ENCODE assay signal across 8 cellular contexts in genomic region chr3:32239638-32240550, GRCh38. TPM values are rescaled to one million over a fixed set of nuclear protein-coding genes. Genes with fewer than 3 reads are reported as not detected.
A peak's percentile ranks its signal among the peaks of the same experiment; 100 is the strongest.
DNase-seq lines count a peak whose midpoint lies in the region; ATAC-seq and TF ChIP-seq lines count a peak whose summit lies in the region.

No MANE protein-coding gene starts in this region.

- H3K27ac ChIP-seq in PC-3 (ENCODE audit: low read length): no peak overlapping the region

- peak; percentile 68 for TF ChIP-seq CTCF in PC-3 (conservative IDR thresholded peaks at IDR 0.05; ENCODE audit: low read depth, low read length)

- no peak overlapping the region for H3K27ac Mint-ChIP-seq in activated naive CD4-positive, alpha-beta T cell treated with anti-CD3 and anti-CD28 coated beads for 36 hours

- DNase-seq in COLO668 (lab: John Stamatoyannopoulos, UW; ENCODE audit: unreplicated experiment) (peak; percentile 39), HEK293T (ENCODE audit: extremely low spot score) (peak; percentile 72), PC-3 (peak; percentile 67)
- DNase-seq in activated naive CD4-positive, alpha-beta T cell treated with anti-CD3 and anti-CD28 coated beads for 36 hours: peak; percentile 52
- peak; percentile 15 to 39 for DNase-seq in stimulated activated CD4-positive, alpha-beta T cell treated with anti-CD3 and anti-CD28 coated beads, Interleukin-1b, Interleukin-23, amount 100 ng/mL, for 4 hours (ENCODE audit: low read depth in 2 of 2)

- intact Hi-C loops in PC-3 (cut with micrococcal nuclease): loop anchor here (1.0 to 5.0 kb wide), 4 partner anchors 8 to 152 kb away; partner anchors contain the start of gene CMTM7
- intact Hi-C loops in activated naive CD4-positive, alpha-beta T cell treated with anti-CD3 and anti-CD28 coated beads for 36 hours (cut with micrococcal nuclease): loop anchor here (2.0 to 5.0 kb wide), 7 partner anchors 17 to 332 kb away; partner anchors contain the start of genes DYNC1LI1 and GPD1L

- 0 out of 2 replicates have a peak, but pooled peaks cover 8% of the 10 kb centered on the region for H3K9me3 ChIP-seq in PC-3 (ENCODE audit: low read length)
- H3K9me3 ChIP-seq in iPS-18c (ENCODE audit: control insufficient read depth, insufficient read depth, low read length): no peaks in the 10 kb centered on the region

- no peaks in the 10 kb centered on the region for H4K20me1 ChIP-seq in PC-3 (ENCODE audit: low read length)

- peaks cover 44% of the 10 kb centered on the region for H3K4me1 Mint-ChIP-seq in activated naive CD4-positive, alpha-beta T cell treated with anti-CD3 and anti-CD28 coated beads for 36 hours (ENCODE audit: low read depth)

- POLR2A ChIA-PET in HEK293T (lab: Yijun Ruan, JAX): interaction anchor here (1.1 kb wide), 1 partner anchor 49 kb away, joined by 3 read pairs; no protein-coding TSS in a partner anchor
- POLR2A ChIA-PET in PC-3 (lab: Charles Lee; ENCODE audit: unreplicated experiment): interaction anchor here (0.5 kb wide), 1 partner anchor 136 kb away, joined by 4 read pairs; no protein-coding TSS in a partner anchor

- peaks cover 2% of the 10 kb centered on the region for H3K27me3 Mint-ChIP-seq in activated naive CD4-positive, alpha-beta T cell treated with anti-CD3 and anti-CD28 coated beads for 36 hours (ENCODE audit: low read depth)

- no peaks in the 10 kb centered on the region for H3K9me2 ChIP-seq in PC-3 (replicated peaks; ENCODE audit: low read length)

- H3K4me2 ChIP-seq in PC-3 (ENCODE audit: low read length): peak overlapping the region; percentile 99

- H3K9me3 Mint-ChIP-seq in activated naive CD4-positive, alpha-beta T cell treated with anti-CD3 and anti-CD28 coated beads for 36 hours: peaks cover 13% of the 10 kb centered on the region

- H3K9ac ChIP-seq in PC-3 (ENCODE audit: low read length): no peak overlapping the region

- H3K4me3 ChIP-seq in PC-3 (ENCODE audit: low read length) (peak overlapping the region; percentile 92), iPS-18c (ENCODE audit: insufficient read depth, low read depth, low read length) (peak overlapping the region; percentile 80)

- peaks cover 26% of the 10 kb centered on the region for H3K79me2 ChIP-seq in PC-3 (ENCODE audit: low read length)

- no peaks in the 10 kb centered on the region for H3F3A ChIP-seq in PC-3 (ENCODE audit: low read length, unreplicated experiment)

- peaks cover 17% of the 10 kb centered on the region for H3K4me1 ChIP-seq in PC-3 (ENCODE audit: insufficient read depth, low read length)

- ATAC-seq in PC-3: peak; percentile 8; the same call in 1 of the 2 replicates
- no peak for ATAC-seq in GM21717 (IDR thresholded peaks at IDR 0.05; ENCODE audit: unreplicated experiment)
- ATAC-seq in HG03442 (IDR thresholded peaks at IDR 0.05; ENCODE audit: unreplicated experiment): no peak

- BruUV-seq in PC-3 (replicated peaks; lab: Mats Ljungman, UMichigan): no TSS peak

- no peaks in the 10 kb centered on the region for H3K36me3 ChIP-seq in PC-3 (ENCODE audit: low read depth, low read length)

- CTCF ChIA-PET in HEK293T (lab: Yijun Ruan, JAX): interaction anchor here (0.6 to 1.7 kb wide), 10 partner anchors 8 to 432 kb away, joined by 3 to 10 read pairs (median 4); no protein-coding TSS in a partner anchor
- CTCF ChIA-PET in PC-3 (lab: Charles Lee): interaction anchor here (0.5 to 0.8 kb wide), 4 partner anchors 8 to 68 kb away, joined by 3 to 5 read pairs (median 3); no protein-coding TSS in a partner anchor
- CTCF ChIA-PET in activated naive CD4-positive, alpha-beta T cell treated with anti-CD3 and anti-CD28 coated beads for 36 hours (lab: Charles Lee): interaction anchor here (0.6 to 3.9 kb wide), 24 partner anchors 9 to 627 kb away, joined by 3 to 37 read pairs (median 4); no protein-coding TSS in a partner anchor

- H3K4me3 Mint-ChIP-seq in activated naive CD4-positive, alpha-beta T cell treated with anti-CD3 and anti-CD28 coated beads for 36 hours: peak overlapping the region; percentile 82

- H3K36me3 Mint-ChIP-seq in activated naive CD4-positive, alpha-beta T cell treated with anti-CD3 and anti-CD28 coated beads for 36 hours (ENCODE audit: low read depth): no peaks in the 10 kb centered on the region

- H3K27me3 ChIP-seq in PC-3 (ENCODE audit: low read length): no peaks in the 10 kb centered on the region

- H2AFZ ChIP-seq in PC-3 (ENCODE audit: low read length): peak overlapping the region; percentile 98

TF ChIP-seq in HEK293T, 16 proteins besides CTCF, POLR2A, EP300 and RAD21:
- TF ChIP-seq FOXK2 (IDR thresholded peaks at IDR 0.05) (no peak), PKNOX1 (IDR thresholded peaks at IDR 0.05) (peak; percentile 58), L3MBTL2 (conservative IDR thresholded peaks at IDR 0.05) (0 out of 2 replicates have a peak, but pooled peaks have one; percentile 7), LEF1 (IDR thresholded peaks at IDR 0.05; ENCODE audit: borderline replicate concordance) (no peak), ARNT (IDR thresholded peaks at IDR 0.05) (no peak)

RNA-seq across cellular contexts. Expression of gene CMTM8, which starts 1.4 kb away (rescaled TPM):
- 1.4 and 5.2 TPM in 2 replicates for total RNA-seq in PC-3 (2014; rRNA removed)
- total RNA-seq in activated naive CD4-positive, alpha-beta T cell treated with anti-CD3 and anti-CD28 coated beads for 36 hours: 10 to 100 TPM; 16.0 to 19.1 TPM
